Comparison of ENCODE assay signal across 1 cellular context in genomic region chr5:154355141-154355611, GRCh38.
TF ChIP-seq lines count a peak whose summit lies in the region.

No MANE protein-coding gene starts in this region.

TF ChIP-seq in K562, 482 proteins besides CTCF, POLR2A, EP300 and RAD21 (continued from another document):
- TF ChIP-seq E2F4 (CRISPR knock-in tag; IDR thresholded peaks at IDR 0.05; ENCODE audit: low read depth) (no peak), REST (CRISPR knock-in tag; IDR thresholded peaks at IDR 0.05; ENCODE audit: low read depth) (no peak), ZNF639 (CRISPR knock-in tag; conservative IDR thresholded peaks at IDR 0.05 in 1 of 2, IDR thresholded peaks at IDR 0.05 in 1 of 2) (no peak), DACH1 (IDR thresholded peaks at IDR 0.05; ENCODE audit: partially characterized antibody) (no peak), ZNF77 (CRISPR knock-in tag; IDR thresholded peaks at IDR 0.05) (no peak), MEIS2 (IDR thresholded peaks at IDR 0.05; ENCODE audit: partially characterized antibody) (no peak), RHOXF2B (CRISPR knock-in tag; conservative IDR thresholded peaks at IDR 0.05) (no peak), ZBTB7A (IDR thresholded peaks at IDR 0.05; ENCODE audit: borderline replicate concordance, control insufficient read depth, low read depth, low read length) (no peak), RFX5 (IDR thresholded peaks at IDR 0.05; ENCODE audit: low read depth, low read length) (no peak), ZNF584 (CRISPR knock-in tag; IDR thresholded peaks at IDR 0.05; ENCODE audit: low read depth) (no peak), ESRRB (CRISPR knock-in tag; IDR thresholded peaks at IDR 0.05; ENCODE audit: borderline replicate concordance) (no peak), SMARCA5 (IDR thresholded peaks at IDR 0.05) (no peak), NCOA1 (IDR thresholded peaks at IDR 0.05; ENCODE audit: low read depth) (no peak), GTF2B (IDR thresholded peaks at IDR 0.05; ENCODE audit: extremely low read depth, insufficient read length) (no peak), POLR2B (IDR thresholded peaks at IDR 0.05; ENCODE audit: low read depth, partially characterized antibody) (no peak), RCOR1 (IDR thresholded peaks at IDR 0.05; ENCODE audit: borderline replicate concordance in 1 of 2, low read depth in 2 of 2, low read length in 2 of 2) (peak in 1 of 2 experiments; percentile 86; a peak in 2 of 4 replicates), CEBPZ (IDR thresholded peaks at IDR 0.05; ENCODE audit: borderline replicate concordance, low read depth, low read length) (no peak), ZNF512 (tag; IDR thresholded peaks at IDR 0.05) (no peak), HDAC3 (IDR thresholded peaks at IDR 0.05; ENCODE audit: borderline replicate concordance, partially characterized antibody) (no peak), SP1 (CRISPR knock-in tag; IDR thresholded peaks at IDR 0.05) (no peak), VEZF1 (CRISPR knock-in tag; IDR thresholded peaks at IDR 0.05) (peak; percentile 28; the same call in 1 of the 2 replicates), KLF1 (tag; IDR thresholded peaks at IDR 0.05) (no peak), FOXJ3 (CRISPR knock-in tag; IDR thresholded peaks at IDR 0.05) (no peak), ARHGAP35 (IDR thresholded peaks at IDR 0.05; ENCODE audit: partially characterized antibody) (no peak), NFYB (IDR thresholded peaks at IDR 0.05; ENCODE audit: extremely low read depth, insufficient read length) (no peak), ZNF785 (CRISPR knock-in tag; IDR thresholded peaks at IDR 0.05) (no peak), HNRNPLL (IDR thresholded peaks at IDR 0.05; ENCODE audit: low read depth, low read length, poor library complexity, severe bottlenecking) (no peak), SAP30 (IDR thresholded peaks at IDR 0.05; ENCODE audit: borderline replicate concordance, insufficient read depth, low read depth, low read length, poor library complexity, severe bottlenecking) (no peak), HMGN3 (IDR thresholded peaks at IDR 0.05; ENCODE audit: borderline replicate concordance, extremely low read depth, insufficient read length, low read depth, low read length) (no peak), HLTF (IDR thresholded peaks at IDR 0.05) (no peak), CBFA2T3 (IDR thresholded peaks at IDR 0.05) (peak; percentile 62), UBTF (IDR thresholded peaks at IDR 0.05; ENCODE audit: borderline replicate concordance in 1 of 2, low read depth in 2 of 2, low read length in 2 of 2) (no peak), FOXA3 (CRISPR knock-in tag; conservative IDR thresholded peaks at IDR 0.05 in 1 of 2, IDR thresholded peaks at IDR 0.05 in 1 of 2) (no peak), CREB5 (CRISPR knock-in tag; IDR thresholded peaks at IDR 0.05) (no peak), POLR2AphosphoS2 (IDR thresholded peaks at IDR 0.05; ENCODE audit: low read length) (no peak), E2F1 (CRISPR knock-in tag; IDR thresholded peaks at IDR 0.05) (no peak), KLF16 (IDR thresholded peaks at IDR 0.05) (no peak), RFX1 (IDR thresholded peaks at IDR 0.05) (peak; percentile 55), CREM (IDR thresholded peaks at IDR 0.05; ENCODE audit: low read depth) (0 out of 2 replicates have a peak, but pooled peaks have one; percentile 12), MECOM (CRISPR knock-in tag; IDR thresholded peaks at IDR 0.05) (no peak), ZBTB2 (IDR thresholded peaks at IDR 0.05) (no peak)
